Comparison of ENCODE assay signal across 19 cellular contexts in the genomic region with DNA sequence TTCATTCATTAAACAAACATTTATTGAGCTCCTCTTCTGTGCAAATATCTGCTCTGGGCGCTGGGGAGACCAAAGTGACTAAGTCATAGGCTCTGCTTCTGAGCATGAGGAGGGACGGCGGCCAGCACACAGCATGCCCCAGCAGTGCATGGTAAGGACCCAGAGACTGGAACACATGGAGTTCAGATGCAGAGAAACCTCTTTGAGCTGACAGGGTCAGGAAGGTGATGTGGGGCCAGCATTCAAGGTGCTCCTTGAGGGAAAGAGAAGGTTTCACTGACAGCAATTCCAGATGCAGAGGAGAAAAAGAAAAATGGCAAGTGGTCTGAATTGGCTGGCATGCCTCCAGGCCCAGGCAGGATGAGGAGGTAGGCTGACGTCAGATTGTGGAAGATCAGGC.
DNase-seq lines count a peak whose midpoint lies in the region; ATAC-seq and TF ChIP-seq lines count a peak whose summit lies in the region.
"Had no signal": no experiment of that assay in that cellular context is flagged by ENCODE, and none has a peak within 500 bp of the region (broad histone marks: within the 10 kb centered on the region; RNA-seq: fewer than 3 reads in every experiment).

No MANE protein-coding gene starts in this region.

- H3K4me3 ChIP-seq in HEK293 (ENCODE audit: low read depth, low read length), result no peak overlapping the region

- H3K36me3 ChIP-seq in HEK293 (ENCODE audit: control insufficient read depth in 2 of 2, insufficient read depth in 1 of 2, low read length in 2 of 2), result no peaks in the 10 kb centered on the region

- H3K4me3 Mint-ChIP-seq in T-helper 1 cell treated with Interleukin-12 subunit alpha and Interleukin-12 subunit beta and Interleukin-4 antibody, amounts not matched to agents 30 μg/mL and 1 μg/mL, for 36 hours, result no peak overlapping the region
- peak overlapping the region; percentile 74 for H3K4me3 Mint-ChIP-seq in activated naive CD8-positive, alpha-beta T cell treated with anti-CD3 and anti-CD28 coated beads, Interleukin-2, amount 10 ng/mL, durations not matched to agents 7 days and 5 days
- H3K4me3 Mint-ChIP-seq in natural killer cell, result peak overlapping the region; percentile 61
- H3K4me3 Mint-ChIP-seq: brain had no signal

- intact Hi-C loops in natural killer cell (cut with micrococcal nuclease), result loop anchor here (2.0 kb wide), 1 partner anchor 36 kb away; no protein-coding TSS in a partner anchor

- no peaks in the 10 kb centered on the region for H3K9me3 ChIP-seq in HEK293 (ENCODE audit: control insufficient read depth, insufficient read depth, low read depth, low read length)

- no peak for DNase-seq in T-helper 1 cell
- DNase-seq in activated naive CD8-positive, alpha-beta T cell treated with anti-CD3 and anti-CD28 coated beads, Interleukin-2, amount 10 ng/mL, durations not matched to agents 7 days and 5 days, result no peak
- no peak for DNase-seq in natural killer cell
- DNase-seq in SIG-M5 (lab: John Stamatoyannopoulos, UW), result no peak
- no peak for DNase-seq in NCI-H187 (lab: John Stamatoyannopoulos, UW)
- no peak for DNase-seq in NCI-H2227 treated with DMSO at 0.1 percent for 48 hours (lab: John Stamatoyannopoulos, UW)
- DNase-seq: activated CD4-positive, CD25-positive, alpha-beta regulatory T cell; COR-L47; hypothalamus; NCI-H1417 treated with DMSO at 0.1 percent for 48 hours; NCI-H446; PC-3; posterior cingulate gyrus; substantia nigra had no signal

- H3K27ac ChIP-seq in HEK293 (ENCODE audit: extremely low read depth, low read depth, low read length), result 0 out of 2 replicates have a peak overlapping the region, but pooled peaks have one; percentile 5
- H3K27ac ChIP-seq: KMS-11 had no signal

- TF ChIP-seq CTCF in HEK293 (tag by site-specific recombination; IDR thresholded peaks at IDR 0.05) (no peak), natural killer cell (IDR thresholded peaks at IDR 0.05) (no peak)

- H3K4me1 Mint-ChIP-seq in T-helper 1 cell treated with Interleukin-12 subunit alpha and Interleukin-12 subunit beta and Interleukin-4 antibody, amounts not matched to agents 30 μg/mL and 1 μg/mL, for 36 hours (ENCODE audit: low read depth), result peaks cover 29% of the 10 kb centered on the region
- peaks cover 45% of the 10 kb centered on the region for H3K4me1 Mint-ChIP-seq in activated naive CD8-positive, alpha-beta T cell treated with anti-CD3 and anti-CD28 coated beads, Interleukin-2, amount 10 ng/mL, durations not matched to agents 7 days and 5 days
- peaks cover 13 to 27% of the 10 kb centered on the region in 2 donors for H3K4me1 Mint-ChIP-seq in natural killer cell

- ATAC-seq in activated naive CD8-positive, alpha-beta T cell treated with anti-CD3 and anti-CD28 coated beads, Interleukin-2, amount 10 ng/mL, durations not matched to agents 7 days and 5 days (ENCODE audit: low read depth), result no peak
- no peak for ATAC-seq in natural killer cell
- ATAC-seq: PC-3 had no signal

- peaks cover 7% of the 10 kb centered on the region for H3K27me3 Mint-ChIP-seq in T-helper 1 cell treated with Interleukin-12 subunit alpha and Interleukin-12 subunit beta and Interleukin-4 antibody, amounts not matched to agents 30 μg/mL and 1 μg/mL, for 36 hours (ENCODE audit: low read depth)
- no peaks in the 10 kb centered on the region for H3K27me3 Mint-ChIP-seq in activated naive CD8-positive, alpha-beta T cell treated with anti-CD3 and anti-CD28 coated beads, Interleukin-2, amount 10 ng/mL, durations not matched to agents 7 days and 5 days
- H3K27me3 Mint-ChIP-seq in natural killer cell (ENCODE audit: low read depth in 2 of 2), result peaks cover 0 to 2% of the 10 kb centered on the region in 2 donors

- H3K4me1 ChIP-seq in HEK293 (ENCODE audit: control insufficient read depth, insufficient read depth, low read length), result peaks cover 26% of the 10 kb centered on the region

- peak overlapping the region; percentile 9 for H3K27ac Mint-ChIP-seq in T-helper 1 cell treated with Interleukin-12 subunit alpha and Interleukin-12 subunit beta and Interleukin-4 antibody, amounts not matched to agents 30 μg/mL and 1 μg/mL, for 36 hours
- peak overlapping the region; percentile 93 for H3K27ac Mint-ChIP-seq in activated naive CD8-positive, alpha-beta T cell treated with anti-CD3 and anti-CD28 coated beads, Interleukin-2, amount 10 ng/mL, durations not matched to agents 7 days and 5 days
- peak overlapping the region; percentile 78 to 93 for H3K27ac Mint-ChIP-seq in natural killer cell

- peaks cover 9% of the 10 kb centered on the region for H3K36me3 Mint-ChIP-seq in T-helper 1 cell treated with Interleukin-12 subunit alpha and Interleukin-12 subunit beta and Interleukin-4 antibody, amounts not matched to agents 30 μg/mL and 1 μg/mL, for 36 hours (ENCODE audit: low read depth)
- H3K36me3 Mint-ChIP-seq in activated naive CD8-positive, alpha-beta T cell treated with anti-CD3 and anti-CD28 coated beads, Interleukin-2, amount 10 ng/mL, durations not matched to agents 7 days and 5 days, result peaks cover 13% of the 10 kb centered on the region
- H3K36me3 Mint-ChIP-seq in natural killer cell, result no peaks in the 10 kb centered on the region
- H3K36me3 Mint-ChIP-seq: brain had no signal

- no peaks in the 10 kb centered on the region for H3K9me3 Mint-ChIP-seq in T-helper 1 cell treated with Interleukin-12 subunit alpha and Interleukin-12 subunit beta and Interleukin-4 antibody, amounts not matched to agents 30 μg/mL and 1 μg/mL, for 36 hours
- H3K9me3 Mint-ChIP-seq in activated naive CD8-positive, alpha-beta T cell treated with anti-CD3 and anti-CD28 coated beads, Interleukin-2, amount 10 ng/mL, durations not matched to agents 7 days and 5 days, result no peaks in the 10 kb centered on the region
- H3K9me3 Mint-ChIP-seq in natural killer cell, result peaks cover 3% of the 10 kb centered on the region in 2 donors
- H3K9me3 Mint-ChIP-seq: activated T-helper 2 cell treated with anti-CD3 and anti-CD28 coated beads, Interferon-gamma antibody, Interleukin-2, Interleukin-4, amounts not matched to agents 10 μg/mL and 5 μg/mL and 100 μg/mL, durations not matched to agents 14 hours and 24 hours and 36 hours had no signal

- POLR2A ChIA-PET in HEK293 (lab: Yijun Ruan, JAX), result interaction anchor here (0.6 to 0.7 kb wide), 2 partner anchors 240 to 355 kb away, joined by 3 to 4 read pairs; no protein-coding TSS in a partner anchor
- POLR2A ChIA-PET in activated naive CD8-positive, alpha-beta T cell treated with anti-CD3 and anti-CD28 coated beads, Interleukin-2, amount 10 ng/mL, durations not matched to agents 7 days and 5 days (lab: Charles Lee), result interaction anchor here (0.7 to 2.0 kb wide), 9 partner anchors 9 to 431 kb away, joined by 3 to 14 read pairs (median 3); a partner anchor contains a TSS

- CTCF ChIA-PET in HEK293 (lab: Yijun Ruan, JAX), result interaction anchor here (0.6 to 1.4 kb wide), 5 partner anchors 15 to 55 kb away, joined by 3 to 8 read pairs (median 3); no protein-coding TSS in a partner anchor

TF ChIP-seq in HEK293, 187 proteins besides CTCF, POLR2A, EP300 and RAD21:
- no peak for TF ChIP-seq EGR2 (tag by site-specific recombination; IDR thresholded peaks at IDR 0.05; ENCODE audit: low read depth)
- TF ChIP-seq ZNF132 (tag by site-specific recombination; IDR thresholded peaks at IDR 0.05; ENCODE audit: borderline replicate concordance), result no peak
- TF ChIP-seq GLIS2 (tag by site-specific recombination; IDR thresholded peaks at IDR 0.05), result no peak
- TF ChIP-seq ZNF600 (tag by site-specific recombination; IDR thresholded peaks at IDR 0.05), result 0 out of 2 replicates have a peak, but pooled peaks have one; percentile 9
- TF ChIP-seq, protein P1, sequence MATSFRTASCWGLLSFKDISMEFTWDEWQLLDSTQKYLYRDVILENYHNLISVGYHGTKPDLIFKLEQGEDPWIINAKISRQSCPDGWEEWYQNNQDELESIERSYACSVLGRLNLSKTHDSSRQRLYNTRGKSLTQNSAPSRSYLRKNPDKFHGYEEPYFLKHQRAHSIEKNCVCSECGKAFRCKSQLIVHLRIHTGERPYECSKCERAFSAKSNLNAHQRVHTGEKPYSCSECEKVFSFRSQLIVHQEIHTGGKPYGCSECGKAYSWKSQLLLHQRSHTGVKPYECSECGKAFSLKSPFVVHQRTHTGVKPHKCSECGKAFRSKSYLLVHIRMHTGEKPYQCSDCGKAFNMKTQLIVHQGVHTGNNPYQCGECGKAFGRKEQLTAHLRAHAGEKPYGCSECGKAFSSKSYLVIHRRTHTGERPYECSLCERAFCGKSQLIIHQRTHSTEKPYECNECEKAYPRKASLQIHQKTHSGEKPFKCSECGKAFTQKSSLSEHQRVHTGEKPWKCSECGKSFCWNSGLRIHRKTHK (tag by site-specific recombination; IDR thresholded peaks at IDR 0.05), result no peak
- no peak for TF ChIP-seq ZNF114 (tag by site-specific recombination; IDR thresholded peaks at IDR 0.05)
- TF ChIP-seq, protein P2, sequence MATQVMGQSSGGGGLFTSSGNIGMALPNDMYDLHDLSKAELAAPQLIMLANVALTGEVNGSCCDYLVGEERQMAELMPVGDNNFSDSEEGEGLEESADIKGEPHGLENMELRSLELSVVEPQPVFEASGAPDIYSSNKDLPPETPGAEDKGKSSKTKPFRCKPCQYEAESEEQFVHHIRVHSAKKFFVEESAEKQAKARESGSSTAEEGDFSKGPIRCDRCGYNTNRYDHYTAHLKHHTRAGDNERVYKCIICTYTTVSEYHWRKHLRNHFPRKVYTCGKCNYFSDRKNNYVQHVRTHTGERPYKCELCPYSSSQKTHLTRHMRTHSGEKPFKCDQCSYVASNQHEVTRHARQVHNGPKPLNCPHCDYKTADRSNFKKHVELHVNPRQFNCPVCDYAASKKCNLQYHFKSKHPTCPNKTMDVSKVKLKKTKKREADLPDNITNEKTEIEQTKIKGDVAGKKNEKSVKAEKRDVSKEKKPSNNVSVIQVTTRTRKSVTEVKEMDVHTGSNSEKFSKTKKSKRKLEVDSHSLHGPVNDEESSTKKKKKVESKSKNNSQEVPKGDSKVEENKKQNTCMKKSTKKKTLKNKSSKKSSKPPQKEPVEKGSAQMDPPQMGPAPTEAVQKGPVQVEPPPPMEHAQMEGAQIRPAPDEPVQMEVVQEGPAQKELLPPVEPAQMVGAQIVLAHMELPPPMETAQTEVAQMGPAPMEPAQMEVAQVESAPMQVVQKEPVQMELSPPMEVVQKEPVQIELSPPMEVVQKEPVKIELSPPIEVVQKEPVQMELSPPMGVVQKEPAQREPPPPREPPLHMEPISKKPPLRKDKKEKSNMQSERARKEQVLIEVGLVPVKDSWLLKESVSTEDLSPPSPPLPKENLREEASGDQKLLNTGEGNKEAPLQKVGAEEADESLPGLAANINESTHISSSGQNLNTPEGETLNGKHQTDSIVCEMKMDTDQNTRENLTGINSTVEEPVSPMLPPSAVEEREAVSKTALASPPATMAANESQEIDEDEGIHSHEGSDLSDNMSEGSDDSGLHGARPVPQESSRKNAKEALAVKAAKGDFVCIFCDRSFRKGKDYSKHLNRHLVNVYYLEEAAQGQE (tag by site-specific recombination; IDR thresholded peaks at IDR 0.05), result no peak
TF ChIP-seq in HEK293: peak in this region for 1.

Comparison
In these comparisons a context has a peak if more than half of its experiments do, and no peak if none do; other contexts are left out.
1. H3K27ac Mint-ChIP-seq: peak in every context shown above with its lines; median percentile 93 in activated naive CD8-positive, alpha-beta T cell treated with anti-CD3 and anti-CD28 coated beads, Interleukin-2, amount 10 ng/mL, durations not matched to agents 7 days and 5 days; 86 in natural killer cell; 9 in T-helper 1 cell treated with Interleukin-12 subunit alpha and Interleukin-12 subunit beta and Interleukin-4 antibody, amounts not matched to agents 30 μg/mL and 1 μg/mL, for 36 hours.